In genomic region chr12:57090924-57091632, GRCh38 we compare ENCODE assay signal across 6 cellular contexts. TPM values are rescaled to one million over a fixed set of nuclear protein-coding genes. Genes with fewer than 3 reads are reported as not detected.
DNase-seq lines count a peak whose midpoint lies in the region; ATAC-seq and TF ChIP-seq lines count a peak whose summit lies in the region.

No MANE protein-coding gene starts in this region.

- no peak for DNase-seq in activated naive CD4-positive, alpha-beta T cell treated with anti-CD3 and anti-CD28 coated beads, Interleukin-2, amount 10 ng/mL, durations not matched to agents 7 days and 5 days
- DNase-seq in activated naive CD4-positive, alpha-beta T cell (lab: John Stamatoyannopoulos, UW): no peak
- DNase-seq in right cardiac atrium (peak in 2 of 3 donors; percentile 78), type B pancreatic cell (ENCODE audit: extremely low spot score, unreplicated experiment) (no peak)

- no peaks in the 10 kb centered on the region for H3K27me3 ChIP-seq in right cardiac atrium (ENCODE audit: control insufficient read depth, insufficient read depth)

- no peak overlapping the region for H3K27ac ChIP-seq in right cardiac atrium (ENCODE audit: low read length)

- no peaks in the 10 kb centered on the region for H3K9me3 Mint-ChIP-seq in activated naive CD4-positive, alpha-beta T cell treated with anti-CD3 and anti-CD28 coated beads, Interleukin-2, amount 10 ng/mL, durations not matched to agents 7 days and 5 days
- H3K9me3 Mint-ChIP-seq in type B pancreatic cell: no peaks in the 10 kb centered on the region

- peaks cover 70% of the 10 kb centered on the region for H3K4me1 Mint-ChIP-seq in activated naive CD4-positive, alpha-beta T cell treated with anti-CD3 and anti-CD28 coated beads, Interleukin-2, amount 10 ng/mL, durations not matched to agents 7 days and 5 days
- peaks cover 40% of the 10 kb centered on the region for H3K4me1 Mint-ChIP-seq in type B pancreatic cell (ENCODE audit: unreplicated experiment)

- 54% methylated on average over 22 of the region's 22 CpGs for WGBS in right cardiac atrium

- intact Hi-C loops in right cardiac atrium (cut with DNase I): no loop called here

- H3K27ac Mint-ChIP-seq in activated naive CD4-positive, alpha-beta T cell treated with anti-CD3 and anti-CD28 coated beads, Interleukin-2, amount 10 ng/mL, durations not matched to agents 7 days and 5 days: no peak overlapping the region
- peak overlapping the region; percentile 80 for H3K27ac Mint-ChIP-seq in type B pancreatic cell

- TF ChIP-seq CTCF in type B pancreatic cell (conservative IDR thresholded peaks at IDR 0.05): no peak

- CTCF ChIA-PET in activated naive CD4-positive, alpha-beta T cell treated with anti-CD3 and anti-CD28 coated beads, Interleukin-2, amount 10 ng/mL, durations not matched to agents 7 days and 5 days (lab: Charles Lee): interaction anchor here (1.0 to 10.4 kb wide), 12 partner anchors 8 to 86 kb away, joined by 3 to 100 read pairs (median 7); partner anchors contain the start of genes STAT6 and ZBTB39

- H3K4me3 Mint-ChIP-seq in activated naive CD4-positive, alpha-beta T cell treated with anti-CD3 and anti-CD28 coated beads, Interleukin-2, amount 10 ng/mL, durations not matched to agents 7 days and 5 days: peak overlapping the region; percentile 88
- peak overlapping the region; percentile 98 for H3K4me3 Mint-ChIP-seq in type B pancreatic cell

- no peaks in the 10 kb centered on the region for H3K27me3 Mint-ChIP-seq in activated naive CD4-positive, alpha-beta T cell treated with anti-CD3 and anti-CD28 coated beads, Interleukin-2, amount 10 ng/mL, durations not matched to agents 7 days and 5 days
- H3K27me3 Mint-ChIP-seq in type B pancreatic cell: no peaks in the 10 kb centered on the region

- H3K4me3 ChIP-seq in right cardiac atrium (ENCODE audit: low read length): no peak overlapping the region

- peaks cover 4% of the 10 kb centered on the region for H3K4me1 ChIP-seq in right cardiac atrium (ENCODE audit: control insufficient read depth, insufficient read depth, low read length)

- ATAC-seq in right cardiac atrium (no peak), HG03095 (IDR thresholded peaks at IDR 0.05; ENCODE audit: unreplicated experiment) (no peak), GM19452 (IDR thresholded peaks at IDR 0.05; ENCODE audit: unreplicated experiment) (no peak)

- H3K36me3 Mint-ChIP-seq in activated naive CD4-positive, alpha-beta T cell treated with anti-CD3 and anti-CD28 coated beads, Interleukin-2, amount 10 ng/mL, durations not matched to agents 7 days and 5 days: peaks cover 23% of the 10 kb centered on the region
- H3K36me3 Mint-ChIP-seq in type B pancreatic cell: peaks cover 11% of the 10 kb centered on the region

- no peaks in the 10 kb centered on the region for H3K9me3 ChIP-seq in right cardiac atrium (ENCODE audit: control insufficient read depth, low read length)

RNA-seq across cellular contexts. Expression of gene NAB2, which starts 2.2 kb away (rescaled TPM):
- 10 to 100 TPM; 12.8 to 22.7 (median 14.7) TPM for total RNA-seq in right cardiac atrium
- polyA plus RNA-seq in right cardiac atrium: 13.8 TPM
- 48.3 and 49.7 TPM in 2 replicates for total RNA-seq in type B pancreatic cell (ENCODE audit: low replicate concordance)

RNA-seq across cellular contexts. Expression of gene NEMP1, which starts 12.5 kb away (rescaled TPM):
- total RNA-seq in right cardiac atrium (1 to 10 TPM; 4.4 to 6.1 (median 5.1) TPM), type B pancreatic cell (ENCODE audit: low replicate concordance) (17.4 and 32.0 TPM in 2 replicates)
- 1.6 TPM for polyA plus RNA-seq in right cardiac atrium

RNA-seq across cellular contexts. Expression of gene STAT6, which starts 20.1 kb away (rescaled TPM):
- 10 to 100 TPM; 77.8 to 89.6 (median 83.6) TPM for total RNA-seq in right cardiac atrium
- 57.6 TPM for polyA plus RNA-seq in right cardiac atrium
- total RNA-seq in type B pancreatic cell (ENCODE audit: low replicate concordance): 83.4 and 167 TPM in 2 replicates

RNA-seq across cellular contexts. Expression of gene LRP1, which starts 37.2 kb away (rescaled TPM):
- total RNA-seq in right cardiac atrium: 100 to 1,000 TPM in 3 of 4 donors, 10 to 100 TPM in 1; 79.7 to 181 (median 154) TPM
- polyA plus RNA-seq in right cardiac atrium: 55.0 TPM
- 96.4 and 138 TPM in 2 replicates for total RNA-seq in type B pancreatic cell (ENCODE audit: low replicate concordance)

RNA-seq across cellular contexts. Expression of gene MYO1A, which starts 41.1 kb away (rescaled TPM):
- under 1 TPM in 3 of 4 donors, not detected in 1; 0.28 to 0.43 (median 0.35) TPM for total RNA-seq in right cardiac atrium
- 0.02 TPM for polyA plus RNA-seq in right cardiac atrium
- total RNA-seq in type B pancreatic cell (ENCODE audit: low replicate concordance): 4.3 and 19.4 TPM in 2 replicates

Comparison
In these comparisons a context has a peak if more than half of its experiments do, and no peak if none do; other contexts are left out.
1. DNase-seq: peak in right cardiac atrium (2 of 3); none in activated naive CD4-positive, alpha-beta T cell treated with anti-CD3 and anti-CD28 coated beads, Interleukin-2, amount 10 ng/mL, durations not matched to agents 7 days and 5 days (single experiment), activated naive CD4-positive, alpha-beta T cell (0 of 4) and type B pancreatic cell (single experiment).